In genomic region chr20:63102720-63103375, GRCh38 we compare ENCODE assay signal across 9 cellular contexts.
DNase-seq lines count a peak whose midpoint lies in the region; ATAC-seq, FAIRE-seq and TF ChIP-seq lines count a peak whose summit lies in the region.
"Had no signal": no experiment of that assay in that cellular context is flagged by ENCODE, and none has a peak within 500 bp of the region (broad histone marks: within the 10 kb centered on the region; RNA-seq: fewer than 3 reads in every experiment).

No MANE protein-coding gene starts in this region.

- no peak overlapping the region for H2BK12ac ChIP-seq in H1 (ENCODE audit: low read depth, low read length)

- H3K4ac ChIP-seq in H1 (replicated peaks; ENCODE audit: insufficient read length, low read depth, low read length): no peak overlapping the region

- no peak overlapping the region for H4K91ac ChIP-seq in H1 (replicated peaks; ENCODE audit: insufficient read length, low read length)

- POLR2A ChIA-PET in A673 (lab: Charles Lee; ENCODE audit: low non-redundant PET) (interaction anchor here (0.7 kb wide), 1 partner anchor 364 kb away, joined by 3 read pairs; no protein-coding TSS in a partner anchor), HEK293 (lab: Yijun Ruan, JAX) (no interaction called here), H1 (lab: Charles Lee; ENCODE audit: partially characterized antibody) (interaction anchor here (0.7 kb wide), 1 partner anchor 63 kb away, joined by 3 read pairs; no protein-coding TSS in a partner anchor)
- POLR2A ChIA-PET in naive thymus-derived CD4-positive, alpha-beta T cell (lab: Charles Lee): interaction anchor here (1.0 to 1.1 kb wide), 2 partner anchors 165 to 307 kb away, joined by 3 read pairs; partner anchors contain the start of genes GID8 and MRGBP

- peak overlapping the region; percentile 86 to 95 (median 93) for H3K27ac Mint-ChIP-seq in naive thymus-derived CD4-positive, alpha-beta T cell

- TF ChIP-seq CTCF in A673 (conservative IDR thresholded peaks at IDR 0.05; ENCODE audit: low read depth, low read length): no peak
- TF ChIP-seq CTCF in HEK293 (tag by site-specific recombination; IDR thresholded peaks at IDR 0.05): no peak
- TF ChIP-seq CTCF in H1 (IDR thresholded peaks at IDR 0.05; ENCODE audit: control extremely low read depth in 1 of 3, insufficient read depth in 1 of 3, low read depth in 1 of 3, low read length in 3 of 3): no peak

- H3K27me3 ChIP-seq in A673 (replicated peaks; ENCODE audit: insufficient read depth, low read depth, low read length, poor library complexity) (peaks cover 41% of the 10 kb centered on the region), H1 (replicated peaks in 1 of 4; ENCODE audit: control insufficient read depth in 3 of 4, extremely low read depth in 1 of 4, insufficient read depth in 3 of 4, low read length in 3 of 4) (peaks cover 29 to 44% (median 42%) of the 10 kb centered on the region in 4 experiments)
- no peaks in the 10 kb centered on the region for H3K27me3 ChIP-seq in naive thymus-derived CD4-positive, alpha-beta T cell (ENCODE audit: control insufficient read depth in 2 of 2, insufficient read depth in 2 of 2, low read length in 2 of 2)

- H3K4me1 Mint-ChIP-seq in naive thymus-derived CD4-positive, alpha-beta T cell: peaks cover 0 to 8% (median 5%) of the 10 kb centered on the region in 7 donors

- no peak overlapping the region for H4K8ac ChIP-seq in H1 (ENCODE audit: extremely low read depth, insufficient read depth, low read length)

- H3K27me3 Mint-ChIP-seq in naive thymus-derived CD4-positive, alpha-beta T cell: no peaks in the 10 kb centered on the region

- H3K56ac ChIP-seq in H1 (replicated peaks; ENCODE audit: insufficient read length, low read depth, low read length): no peak overlapping the region

- TF ChIP-seq EP300 in H1 (IDR thresholded peaks at IDR 0.05; ENCODE audit: borderline replicate concordance in 1 of 2, low read depth in 2 of 2, low read length in 2 of 2): no peak

- no peak overlapping the region for H3K14ac ChIP-seq in H1 (ENCODE audit: insufficient read length)

- H2AK5ac ChIP-seq in H1 (ENCODE audit: low read depth, low read length): no peak overlapping the region

- H2AFZ ChIP-seq in H1 (ENCODE audit: low read length): no peak overlapping the region

- H3K27ac ChIP-seq in A673 (ENCODE audit: low read depth, low read length, poor library complexity, severe bottlenecking): no peak overlapping the region
- no peak overlapping the region for H3K27ac ChIP-seq in HEK293 (ENCODE audit: extremely low read depth, low read depth, low read length)
- no peak overlapping the region for H3K27ac ChIP-seq in H1 (ENCODE audit: low read depth, low read length)
- peak overlapping the region; percentile 88 for H3K27ac ChIP-seq in naive thymus-derived CD4-positive, alpha-beta T cell (ENCODE audit: low read depth, low read length)
- H3K27ac ChIP-seq: epithelial cell of prostate had no signal

- 4% methylated on average over 39 of the region's 56 CpGs; no CpG with 5 or more reads in 1 of the 2 experiments for WGBS in H1 (ENCODE audit: extremely low coverage in 1 of 2, insufficient coverage in 1 of 2, insufficient read length in 1 of 2, insufficient replicate concordance in 2 of 2, low coverage in 1 of 2, low lambda C conversion rate in 2 of 2, missing lambda C conversion rate in 1 of 2), 2 experiments

- H3K4me2 ChIP-seq in H1 (ENCODE audit: insufficient read depth in 1 of 2, low read depth in 2 of 2, low read length in 2 of 2): peak overlapping the region; percentile 77 to 88

- peaks cover 7% of the 10 kb centered on the region for H3K23me2 ChIP-seq in H1 (ENCODE audit: low read depth, low read length)

- no peaks in the 10 kb centered on the region for H3K79me1 ChIP-seq in H1 (ENCODE audit: low read depth, low read length)

- H3K4me1 ChIP-seq in A673 (ENCODE audit: insufficient read depth, low read length, poor library complexity, severe bottlenecking) (no peaks in the 10 kb centered on the region), HEK293 (ENCODE audit: control insufficient read depth, insufficient read depth, low read length) (no peaks in the 10 kb centered on the region; the same call in 1 of the 2 replicates), H1 (replicated peaks in 1 of 4; ENCODE audit: control insufficient read depth in 3 of 4, insufficient read depth in 4 of 4, low read length in 3 of 4) (peaks cover 0 to 14% (median 7%) of the 10 kb centered on the region in 4 experiments; a peak in 6 of 7 replicates)
- H3K4me1 ChIP-seq in naive thymus-derived CD4-positive, alpha-beta T cell (ENCODE audit: control insufficient read depth in 2 of 2, insufficient read depth in 2 of 2, low read length in 2 of 2): no peaks in the 10 kb centered on the region

- peaks cover 2% of the 10 kb centered on the region in 2 experiments for H4K20me1 ChIP-seq in H1 (replicated peaks in 1 of 2; ENCODE audit: control insufficient read depth in 1 of 2, insufficient read depth in 2 of 2, low read length in 2 of 2)

- FAIRE-seq in H1 (lab: Jason Lieb, UNC): no peak

- no peak overlapping the region for H3K23ac ChIP-seq in H1 (ENCODE audit: insufficient read length)

- H2BK120ac ChIP-seq in H1 (replicated peaks; ENCODE audit: low read depth, low read length): no peak overlapping the region

- peak overlapping the region; percentile 79 to 95 (median 88) for H3K4me3 Mint-ChIP-seq in naive thymus-derived CD4-positive, alpha-beta T cell

- H3K36me3 ChIP-seq in A673 (ENCODE audit: insufficient read depth, low read length, poor library complexity, severe bottlenecking) (no peaks in the 10 kb centered on the region), HEK293 (ENCODE audit: control insufficient read depth in 2 of 2, insufficient read depth in 1 of 2, low read length in 2 of 2) (no peaks in the 10 kb centered on the region), H1 (ENCODE audit: control insufficient read depth in 2 of 4, insufficient read depth in 4 of 4, low read length in 3 of 4) (peaks cover 0 to 5% (median 0%) of the 10 kb centered on the region in 4 experiments; a peak in 1 of 8 replicates)
- no peaks in the 10 kb centered on the region for H3K36me3 ChIP-seq in naive thymus-derived CD4-positive, alpha-beta T cell (ENCODE audit: control insufficient read depth in 2 of 3, insufficient read depth in 3 of 3, low read length in 3 of 3)

- H2BK20ac ChIP-seq in H1 (ENCODE audit: low read length): no peak overlapping the region

- H3K79me2 ChIP-seq in H1 (ENCODE audit: control insufficient read depth in 1 of 2, insufficient read depth in 2 of 2, low read length in 2 of 2): no peaks in the 10 kb centered on the region

- no peak overlapping the region for H3K18ac ChIP-seq in H1 (ENCODE audit: extremely low read depth, low read length)

- peak; percentile 62 for ATAC-seq in naive thymus-derived CD4-positive, alpha-beta T cell
- ATAC-seq in HG02588 (IDR thresholded peaks at IDR 0.05; ENCODE audit: unreplicated experiment) (no peak), GM18907 (IDR thresholded peaks at IDR 0.05; ENCODE audit: unreplicated experiment) (no peak)

- H3K4me3 ChIP-seq in A673 (ENCODE audit: low read depth, low read length, poor library complexity, severe bottlenecking) (peak overlapping the region; percentile 54), HEK293 (ENCODE audit: low read depth, low read length) (no peak overlapping the region), H1 (ENCODE audit: extremely low read depth in 1 of 4, insufficient read depth in 2 of 4, low read depth in 3 of 4, low read length in 4 of 4) (peak overlapping the region; percentile 39 to 61 (median 48))
- H3K4me3 ChIP-seq in naive thymus-derived CD4-positive, alpha-beta T cell (ENCODE audit: low read length): peak overlapping the region; percentile 84

- DNase-seq in A673 (ENCODE audit: low spot score) (peak; percentile 50), H1 (ENCODE audit: low read depth in 1 of 2, low spot score in 2 of 2) (no peak)
- DNase-seq in activated CD4-positive, alpha-beta T cell treated with anti-CD3 and anti-CD28 coated beads, Interleukin-2, amount 50 U/mL, for 48 hours: peak; percentile 74 to 78
- DNase-seq in naive thymus-derived CD4-positive, alpha-beta T cell: peak; percentile 44 to 80 (median 72)
- DNase-seq in stimulated activated CD8-positive, alpha-beta memory T cell treated with anti-CD3 and anti-CD28 coated beads, Interleukin-7, amount 100 ng/mL, for 48 hours (ENCODE audit: extremely low read depth in 1 of 2, low read depth in 1 of 2): peak; percentile 25 to 46

- TF ChIP-seq RAD21 in H1 (IDR thresholded peaks at IDR 0.05 in 1 of 2, conservative IDR thresholded peaks at IDR 0.05 in 1 of 2; ENCODE audit: low read depth in 2 of 2, low read length in 2 of 2): no peak

- H2BK15ac ChIP-seq in H1 (ENCODE audit: low read length): no peak overlapping the region

- H3K9me3 ChIP-seq in A673 (ENCODE audit: low read depth, low read length, poor library complexity, severe bottlenecking) (no peaks in the 10 kb centered on the region), HEK293 (ENCODE audit: control insufficient read depth, insufficient read depth, low read depth, low read length) (no peaks in the 10 kb centered on the region), H1 (ENCODE audit: insufficient read depth in 2 of 2, low read depth in 1 of 2, low read length in 1 of 2) (peaks cover 0 to 9% of the 10 kb centered on the region in 2 experiments; a peak in 1 of 4 replicates)
- no peaks in the 10 kb centered on the region for H3K9me3 ChIP-seq in naive thymus-derived CD4-positive, alpha-beta T cell (ENCODE audit: control insufficient read depth in 2 of 3, low read length in 3 of 3)

- BruUV-seq in A673 (replicated peaks; lab: Mats Ljungman, UMichigan): no TSS peak

- no peak for TF ChIP-seq POLR2A in H1 (IDR thresholded peaks at IDR 0.05; ENCODE audit: control extremely low read depth in 1 of 2, low read depth in 2 of 2, low read length in 2 of 2)

- H2BK5ac ChIP-seq in H1 (ENCODE audit: low read depth, low read length): no peak overlapping the region

- CTCF ChIA-PET in A673 (lab: Charles Lee): no interaction called here
- CTCF ChIA-PET in HEK293 (lab: Yijun Ruan, JAX): no interaction called here
- CTCF ChIA-PET in H1 (lab: Charles Lee; ENCODE audit: partially characterized antibody): interaction anchor here (0.5 to 1.6 kb wide), 8 partner anchors 13 to 1017 kb away, joined by 3 to 4 read pairs (median 3); no protein-coding TSS in a partner anchor
- CTCF ChIA-PET in naive thymus-derived CD4-positive, alpha-beta T cell (lab: Charles Lee): interaction anchor here (1.1 kb wide), 1 partner anchor 121 kb away, joined by 3 read pairs; no protein-coding TSS in a partner anchor

- peaks cover 0 to 3% (median 0%) of the 10 kb centered on the region in 5 donors for H3K36me3 Mint-ChIP-seq in naive thymus-derived CD4-positive, alpha-beta T cell

- intact Hi-C loops in A673 (cut with micrococcal nuclease; ENCODE audit: unreplicated experiment): no loop called here
- intact Hi-C loops in naive thymus-derived CD4-positive, alpha-beta T cell (cut with micrococcal nuclease): loop anchor here (1.0 to 10.0 kb wide), 8 partner anchors 76 to 866 kb away; partner anchors contain the start of genes YTHDF1 (in 2 of the 2), ADRM1 (in 1 of the 2), DIDO1 (in 1 of the 2) and OSBPL2 (in 1 of the 2)

- H3K9me3 Mint-ChIP-seq in naive thymus-derived CD4-positive, alpha-beta T cell: peaks cover 0 to 8% (median 0%) of the 10 kb centered on the region in 11 donors

- H3K9ac ChIP-seq in H1 (replicated peaks in 1 of 4; ENCODE audit: extremely low read depth in 1 of 4, low read depth in 3 of 4, low read length in 3 of 4): no peak overlapping the region

- H4K5ac ChIP-seq in H1 (ENCODE audit: insufficient read length, low read depth, low read length): no peak overlapping the region

TF ChIP-seq in H1, 55 proteins besides CTCF, POLR2A, EP300 and RAD21 (continues in another document):
- TF ChIP-seq CREB1 (IDR thresholded peaks at IDR 0.05): no peak

Comparison
In these comparisons a context has a peak if more than half of its experiments do, and no peak if none do; other contexts are left out.
1. DNase-seq: peak in A673 (single experiment), activated CD4-positive, alpha-beta T cell treated with anti-CD3 and anti-CD28 coated beads, Interleukin-2, amount 50 U/mL, for 48 hours (2 of 2), naive thymus-derived CD4-positive, alpha-beta T cell (9 of 9) and stimulated activated CD8-positive, alpha-beta memory T cell treated with anti-CD3 and anti-CD28 coated beads, Interleukin-7, amount 100 ng/mL, for 48 hours (2 of 2); none in H1 (0 of 2).
2. CTCF ChIA-PET loops: an anchor here in H1 (0.5 to 1.6 kb wide) and naive thymus-derived CD4-positive, alpha-beta T cell (1.1 kb wide); none called in A673 and HEK293.